In the genomic region with DNA sequence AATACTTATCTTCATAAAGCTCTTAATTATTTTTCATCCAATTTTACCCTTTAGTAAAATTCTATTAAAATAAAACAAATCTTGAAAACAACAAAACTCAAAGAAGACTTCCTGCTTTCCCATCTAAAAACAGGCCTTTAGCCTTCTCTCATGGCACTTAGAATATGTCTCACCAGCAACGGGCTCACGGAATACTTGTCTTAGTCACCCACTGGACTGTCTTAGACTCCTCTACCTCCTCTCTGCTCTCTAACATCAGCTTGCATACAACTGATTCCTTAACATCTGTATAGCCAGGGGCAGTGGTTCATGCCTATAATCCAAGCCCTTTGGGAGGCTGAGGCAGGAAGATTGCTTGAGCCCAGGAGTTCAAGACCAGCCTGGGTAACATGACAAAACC, we compare ENCODE assay signal across 1 cellular context.
TF ChIP-seq lines count a peak whose summit lies in the region.

No MANE protein-coding gene starts in this region.

TF ChIP-seq in HepG2, 621 proteins besides CTCF, POLR2A, EP300 and RAD21:
- TF ChIP-seq NPAS2 (CRISPR knock-in tag; IDR thresholded peaks at IDR 0.05; ENCODE audit: borderline replicate concordance) = no peak
- no peak for TF ChIP-seq MAFK (conservative IDR thresholded peaks at IDR 0.05 in 1 of 2, IDR thresholded peaks at IDR 0.05 in 1 of 2; ENCODE audit: low read length in 2 of 2)
- TF ChIP-seq GLI4 (CRISPR knock-in tag; IDR thresholded peaks at IDR 0.05; ENCODE audit: borderline replicate concordance) = no peak
- TF ChIP-seq ZNF891 (CRISPR knock-in tag; IDR thresholded peaks at IDR 0.05) = no peak
- TF ChIP-seq AKAP8 (CRISPR knock-in tag; IDR thresholded peaks at IDR 0.05) = no peak
- TF ChIP-seq, protein P1, sequence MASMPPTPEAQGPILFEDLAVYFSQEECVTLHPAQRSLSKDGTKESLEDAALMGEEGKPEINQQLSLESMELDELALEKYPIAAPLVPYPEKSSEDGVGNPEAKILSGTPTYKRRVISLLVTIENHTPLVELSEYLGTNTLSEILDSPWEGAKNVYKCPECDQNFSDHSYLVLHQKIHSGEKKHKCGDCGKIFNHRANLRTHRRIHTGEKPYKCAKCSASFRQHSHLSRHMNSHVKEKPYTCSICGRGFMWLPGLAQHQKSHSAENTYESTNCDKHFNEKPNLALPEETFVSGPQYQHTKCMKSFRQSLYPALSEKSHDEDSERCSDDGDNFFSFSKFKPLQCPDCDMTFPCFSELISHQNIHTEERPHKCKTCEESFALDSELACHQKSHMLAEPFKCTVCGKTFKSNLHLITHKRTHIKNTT (CRISPR knock-in tag; IDR thresholded peaks at IDR 0.05) = no peak
- no peak for TF ChIP-seq MBNL3 (CRISPR knock-in tag; conservative IDR thresholded peaks at IDR 0.05)
- TF ChIP-seq ZNF839 (CRISPR knock-in tag; IDR thresholded peaks at IDR 0.05; ENCODE audit: borderline replicate concordance) = no peak
- TF ChIP-seq ZNF367 (CRISPR knock-in tag; IDR thresholded peaks at IDR 0.05; ENCODE audit: borderline replicate concordance) = no peak
- TF ChIP-seq ZMYM4 (CRISPR knock-in tag; IDR thresholded peaks at IDR 0.05) = no peak
- no peak for TF ChIP-seq SP4 (CRISPR knock-in tag; IDR thresholded peaks at IDR 0.05)
- TF ChIP-seq, protein P2, sequence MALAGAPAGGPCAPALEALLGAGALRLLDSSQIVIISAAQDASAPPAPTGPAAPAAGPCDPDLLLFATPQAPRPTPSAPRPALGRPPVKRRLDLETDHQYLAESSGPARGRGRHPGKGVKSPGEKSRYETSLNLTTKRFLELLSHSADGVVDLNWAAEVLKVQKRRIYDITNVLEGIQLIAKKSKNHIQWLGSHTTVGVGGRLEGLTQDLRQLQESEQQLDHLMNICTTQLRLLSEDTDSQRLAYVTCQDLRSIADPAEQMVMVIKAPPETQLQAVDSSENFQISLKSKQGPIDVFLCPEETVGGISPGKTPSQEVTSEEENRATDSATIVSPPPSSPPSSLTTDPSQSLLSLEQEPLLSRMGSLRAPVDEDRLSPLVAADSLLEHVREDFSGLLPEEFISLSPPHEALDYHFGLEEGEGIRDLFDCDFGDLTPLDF (CRISPR knock-in tag; IDR thresholded peaks at IDR 0.05) = no peak
- no peak for TF ChIP-seq GATA4 (IDR thresholded peaks at IDR 0.05; ENCODE audit: borderline replicate concordance, low read depth)
- TF ChIP-seq ZNF292 (CRISPR knock-in tag; IDR thresholded peaks at IDR 0.05; ENCODE audit: borderline replicate concordance, low read depth) = no peak
